In genomic region chr1:97084566-97084965, GRCh38 we compare ENCODE assay signal across 25 cellular contexts.
"Had no signal": no experiment of that assay in that cellular context is flagged by ENCODE, and none has a peak within 500 bp of the region (broad histone marks: within the 10 kb centered on the region; RNA-seq: fewer than 3 reads in every experiment).

No MANE protein-coding gene starts in this region.

- H3K4me3 ChIP-seq: esophagus muscularis mucosa, lung, tibial artery had no signal

- H3K4me1 Mint-ChIP-seq: T-cell had no signal

- H3K9me3 Mint-ChIP-seq: nephron progenitor cell, T-cell had no signal

- DNase-seq: activated CD4-positive, CD25-positive, alpha-beta regulatory T cell treated with anti-CD3 and anti-CD28 coated beads, Interleukin-2, amount 50 U/mL, for 72 hours; activated CD8-positive, alpha-beta memory T cell treated with anti-CD3 and anti-CD28 coated beads for 24 hours; activated CD8-positive, alpha-beta memory T cell treated with anti-CD3 and anti-CD28 coated beads, Interleukin-2, amount 50 U/mL, for 48 hours; activated effector memory CD4-positive, alpha-beta T cell treated with anti-CD3 and anti-CD28 coated beads, Interleukin-2, amount 50 U/mL, for 16 hours; activated naive CD4-positive, alpha-beta T cell treated with anti-CD3 and anti-CD28 coated beads, Interleukin-2, amount 50 U/mL, for 16 hours; activated T-cell treated with anti-CD3 and anti-CD28 coated beads, Interleukin-2, amount 50 U/mL, for 48 hours; cerebellar nuclear complex; effector CD8-positive, alpha-beta T cell; foreskin melanocyte; hypothalamus; kidney; midbrain; nephron progenitor cell; occipital lobe; retina; stimulated activated CD4-positive, alpha-beta T cell treated with anti-CD3 and anti-CD28 coated beads, Interleukin-12 subunit alpha, Interleukin-12 subunit beta, amount 100 ng/mL, for 4 hours; stimulated activated CD4-positive, alpha-beta T cell treated with anti-CD3 and anti-CD28 coated beads, Interleukin-1b, Interleukin-23, amount 100 ng/mL, for 48 hours; stimulated activated CD8-positive, alpha-beta memory T cell treated with anti-CD3 and anti-CD28 coated beads, Interleukin-4, amount 100 ng/mL, for 48 hours; stimulated activated naive CD4-positive, alpha-beta T cell; T-cell; T1000; tibial artery had no signal

- H3K4me3 Mint-ChIP-seq: nephron progenitor cell, T-cell had no signal

- H3K36me3 ChIP-seq: tibial artery had no signal

- H3K4me1 ChIP-seq: esophagus muscularis mucosa, tibial artery had no signal

- H3K27me3 Mint-ChIP-seq: T-cell had no signal

- H3K9me3 ChIP-seq: esophagus muscularis mucosa, tibial artery had no signal

- ATAC-seq: left lobe of liver, T-cell had no signal

- H3K27ac ChIP-seq: esophagus muscularis mucosa, tibial artery had no signal

- H3K27me3 ChIP-seq: esophagus muscularis mucosa, tibial artery had no signal

- H3K27ac Mint-ChIP-seq: nephron progenitor cell, T-cell had no signal
